ENCODE assay signal across 13 cellular contexts in genomic region chr6:140043357-140043756, GRCh38.
DNase-seq lines count a peak whose midpoint lies in the region; ATAC-seq and TF ChIP-seq lines count a peak whose summit lies in the region.
"Had no signal": no experiment of that assay in that cellular context is flagged by ENCODE, and none has a peak within 500 bp of the region (broad histone marks: within the 10 kb centered on the region; RNA-seq: fewer than 3 reads in every experiment).

No MANE protein-coding gene starts in this region.

- H3K4me3 ChIP-seq in left ventricle myocardium inferior (no peak overlapping the region), RWPE2 (ENCODE audit: severe bottlenecking) (no peak overlapping the region), fibroblast of villous mesenchyme (ENCODE audit: low read depth, low read length) (no peak overlapping the region)
- H3K4me3 ChIP-seq: heart left ventricle had no signal

- TF ChIP-seq CTCF in left ventricle myocardium inferior (IDR thresholded peaks at IDR 0.05; ENCODE audit: borderline replicate concordance) (no peak), RWPE2 (IDR thresholded peaks at IDR 0.05; ENCODE audit: poor library complexity, severe bottlenecking) (no peak), fibroblast of villous mesenchyme (IDR thresholded peaks at IDR 0.05; ENCODE audit: insufficient read depth, low read depth, low read length) (no peak)

- intact Hi-C loops in left ventricle myocardium inferior (cut with micrococcal nuclease) (no loop called here), cardiac septum (cut with DNase I) (no loop called here)

- H3K4me1 ChIP-seq in left ventricle myocardium inferior (peaks cover 21% of the 10 kb centered on the region), RWPE2 (ENCODE audit: insufficient read depth, poor library complexity, severe bottlenecking) (peaks cover 36% of the 10 kb centered on the region)

- no peak for DNase-seq in left ventricle myocardium inferior
- DNase-seq in cardiac septum (ENCODE audit: low spot score) = no peak
- DNase-seq in RWPE2 (ENCODE audit: low spot score) = no peak
- DNase-seq in fibroblast of villous mesenchyme (ENCODE audit: low read depth) = peak; percentile 93
- no peak for DNase-seq in DMS79 (lab: John Stamatoyannopoulos, UW)
- DNase-seq: activated CD4-positive, alpha-beta T cell treated with anti-CD3 and anti-CD28 coated beads, Interleukin-2, amount 50 U/mL, for 1 hour; DND-41; heart left ventricle; NCI-H1048; stimulated activated CD4-positive, alpha-beta T cell treated with anti-CD3 and anti-CD28 coated beads, Interleukin-15, amount 100 ng/mL, for 24 hours had no signal

- H3K9me3 ChIP-seq in left ventricle myocardium inferior (replicated peaks) = peaks cover 10% of the 10 kb centered on the region
- H3K9me3 ChIP-seq in RWPE2 (ENCODE audit: severe bottlenecking) = no peaks in the 10 kb centered on the region

- H3K27me3 ChIP-seq in left ventricle myocardium inferior (ENCODE audit: low read depth) (no peaks in the 10 kb centered on the region), RWPE2 (ENCODE audit: insufficient read depth, poor library complexity, severe bottlenecking) (no peaks in the 10 kb centered on the region)
- H3K27me3 ChIP-seq: heart left ventricle had no signal

- H3K36me3 ChIP-seq in left ventricle myocardium inferior (no peaks in the 10 kb centered on the region), RWPE2 (ENCODE audit: low read depth) (no peaks in the 10 kb centered on the region)
- H3K36me3 ChIP-seq: heart left ventricle had no signal

- ATAC-seq in RWPE2 (ENCODE audit: low read depth) (peak; percentile 94), GM19035 (IDR thresholded peaks at IDR 0.05; ENCODE audit: unreplicated experiment) (no peak), GM19397 (IDR thresholded peaks at IDR 0.05; ENCODE audit: unreplicated experiment) (no peak), GM21367 (IDR thresholded peaks at IDR 0.05; ENCODE audit: unreplicated experiment) (no peak)

- H3K27ac ChIP-seq in left ventricle myocardium inferior (replicated peaks) (peak overlapping the region; percentile 50), RWPE2 (ENCODE audit: poor library complexity, severe bottlenecking) (peak overlapping the region; percentile 72)
